In the genomic region with DNA sequence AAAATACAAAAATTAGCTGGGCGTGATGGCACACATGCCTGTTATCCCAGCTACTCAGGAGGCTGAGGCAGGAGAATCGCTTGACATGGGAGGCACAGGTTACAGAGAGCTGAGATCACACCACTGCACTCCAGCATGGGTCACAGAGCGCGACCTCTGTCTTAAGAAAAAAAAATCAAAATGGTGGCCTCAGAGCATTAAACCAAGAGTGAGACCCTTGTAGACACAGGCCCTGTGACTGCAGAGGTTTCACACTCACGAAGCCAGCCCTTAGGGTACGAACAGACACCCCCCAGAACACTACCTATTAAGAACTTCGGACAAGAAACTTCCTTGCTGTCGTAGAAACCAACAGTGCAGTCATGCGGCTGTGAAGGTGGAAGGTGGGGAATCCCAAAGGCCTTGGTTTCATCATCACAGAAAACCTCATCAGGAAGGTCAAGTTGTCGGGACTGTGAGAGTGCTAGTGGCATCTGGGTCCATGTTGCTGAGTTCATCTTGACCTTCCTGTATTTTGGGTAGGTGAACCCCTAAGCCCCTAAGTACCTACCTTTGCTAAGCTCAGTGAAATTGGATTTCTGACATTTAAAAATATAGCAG, we compare ENCODE assay signal across 17 cellular contexts. TPM values are rescaled to one million over a fixed set of nuclear protein-coding genes. Genes with fewer than 3 reads are reported as not detected.
DNase-seq lines count a peak whose midpoint lies in the region; ATAC-seq, FAIRE-seq and TF ChIP-seq lines count a peak whose summit lies in the region.
"Had no signal": no experiment of that assay in that cellular context is flagged by ENCODE, and none has a peak within 500 bp of the region (broad histone marks: within the 10 kb centered on the region; RNA-seq: fewer than 3 reads in every experiment).

No MANE protein-coding gene starts in this region.

- CTCF ChIA-PET in GM10248 (lab: Yijun Ruan, JAX) = no interaction called here
- CTCF ChIA-PET in activated CD8-positive, alpha-beta memory T cell treated with anti-CD3 and anti-CD28 coated beads, Interleukin-2, amount 10 ng/mL, durations not matched to agents 7 days and 5 days (lab: Charles Lee) = no interaction called here

- no peak overlapping the region for H3K4me3 Mint-ChIP-seq in activated CD8-positive, alpha-beta memory T cell treated with anti-CD3 and anti-CD28 coated beads, Interleukin-2, amount 10 ng/mL, durations not matched to agents 7 days and 5 days
- H3K4me3 Mint-ChIP-seq in neural crest cell = peak overlapping the region; percentile 38
- H3K4me3 Mint-ChIP-seq: B cell had no signal

- no peaks in the 10 kb centered on the region for H3K9me3 Mint-ChIP-seq in activated CD8-positive, alpha-beta memory T cell treated with anti-CD3 and anti-CD28 coated beads, Interleukin-2, amount 10 ng/mL, durations not matched to agents 7 days and 5 days (ENCODE audit: low read depth)
- H3K9me3 Mint-ChIP-seq in neural crest cell = no peaks in the 10 kb centered on the region
- H3K9me3 Mint-ChIP-seq: CD4-positive, CD25-positive, alpha-beta regulatory T cell had no signal

- peaks cover 8% of the 10 kb centered on the region for H3K4me1 Mint-ChIP-seq in activated CD8-positive, alpha-beta memory T cell treated with anti-CD3 and anti-CD28 coated beads, Interleukin-2, amount 10 ng/mL, durations not matched to agents 7 days and 5 days
- H3K4me1 Mint-ChIP-seq in neural crest cell = peaks cover 8% of the 10 kb centered on the region

- H3K27ac Mint-ChIP-seq in activated CD8-positive, alpha-beta memory T cell treated with anti-CD3 and anti-CD28 coated beads, Interleukin-2, amount 10 ng/mL, durations not matched to agents 7 days and 5 days = no peak overlapping the region
- no peak overlapping the region for H3K27ac Mint-ChIP-seq in neural crest cell (ENCODE audit: unreplicated experiment)
- H3K27ac Mint-ChIP-seq: B cell; CD4-positive, CD25-positive, alpha-beta regulatory T cell had no signal

- H3K27me3 Mint-ChIP-seq in activated CD8-positive, alpha-beta memory T cell treated with anti-CD3 and anti-CD28 coated beads, Interleukin-2, amount 10 ng/mL, durations not matched to agents 7 days and 5 days = peaks cover 3% of the 10 kb centered on the region
- peaks cover 32% of the 10 kb centered on the region for H3K27me3 Mint-ChIP-seq in neural crest cell (ENCODE audit: low read depth)

- peak; percentile 47 for DNase-seq in GM10248 (ENCODE audit: extremely low spot score)
- no peak for DNase-seq in GM18507 (ENCODE audit: extremely low spot score, insufficient read length, low read depth)
- peak; percentile 30 for DNase-seq in activated CD8-positive, alpha-beta memory T cell treated with anti-CD3 and anti-CD28 coated beads, Interleukin-2, amount 10 ng/mL, durations not matched to agents 7 days and 5 days
- no peak for DNase-seq in neural crest cell (ENCODE audit: low read depth, low spot score)
- no peak for DNase-seq in amniotic stem cell (lab: John Stamatoyannopoulos, UW)
- no peak for DNase-seq in NCI-H1930 (lab: John Stamatoyannopoulos, UW)
- DNase-seq: Caco-2; CD4-positive, CD25-positive, alpha-beta regulatory T cell; NCI-H1417; NCI-H187 treated with DMSO at 0.1 percent for 48 hours; NCI-H226; NCI-H524; SJCRH30 had no signal

- POLR2A ChIA-PET in GM10248 (lab: Yijun Ruan, JAX) = no interaction called here

- TF ChIP-seq CTCF in GM10248 (IDR thresholded peaks at IDR 0.05; ENCODE audit: control extremely low read depth, extremely low read depth, low read depth, missing control alignments) (no peak), neural crest cell (conservative IDR thresholded peaks at IDR 0.05) (no peak)

- FAIRE-seq in GM18507 (lab: Jason Lieb, UNC) = peak; percentile 73
- FAIRE-seq: G401.6 had no signal

- H3K36me3 Mint-ChIP-seq in activated CD8-positive, alpha-beta memory T cell treated with anti-CD3 and anti-CD28 coated beads, Interleukin-2, amount 10 ng/mL, durations not matched to agents 7 days and 5 days = no peaks in the 10 kb centered on the region
- H3K36me3 Mint-ChIP-seq in neural crest cell (ENCODE audit: low read depth) = no peaks in the 10 kb centered on the region
- H3K36me3 Mint-ChIP-seq: CD4-positive, CD25-positive, alpha-beta regulatory T cell had no signal

- no peak for ATAC-seq in activated CD8-positive, alpha-beta memory T cell treated with anti-CD3 and anti-CD28 coated beads, Interleukin-2, amount 10 ng/mL, durations not matched to agents 7 days and 5 days
- no peak for ATAC-seq in HG03159 (IDR thresholded peaks at IDR 0.05; ENCODE audit: unreplicated experiment)
- no peak for ATAC-seq in HG03565 (IDR thresholded peaks at IDR 0.05; ENCODE audit: unreplicated experiment)

RNA-seq across cellular contexts. Expression of gene PDE8A, which starts 4.8 kb away (rescaled TPM):
- 10 to 100 TPM; 17.7 to 21.1 TPM for total RNA-seq in activated CD8-positive, alpha-beta memory T cell treated with anti-CD3 and anti-CD28 coated beads, Interleukin-2, amount 10 ng/mL, durations not matched to agents 7 days and 5 days
- total RNA-seq in neural crest cell = 7.0 and 8.6 TPM in 2 replicates

Comparison
In these comparisons a context has a peak if more than half of its experiments do, and no peak if none do; other contexts are left out.
1. DNase-seq: peak in GM10248 (single experiment) and activated CD8-positive, alpha-beta memory T cell treated with anti-CD3 and anti-CD28 coated beads, Interleukin-2, amount 10 ng/mL, durations not matched to agents 7 days and 5 days (single experiment); none in GM18507 (single experiment), neural crest cell (single experiment), amniotic stem cell (single experiment) and NCI-H1930 (0 of 2).